Comparison of ENCODE assay signal across 12 cellular contexts in the genomic region with DNA sequence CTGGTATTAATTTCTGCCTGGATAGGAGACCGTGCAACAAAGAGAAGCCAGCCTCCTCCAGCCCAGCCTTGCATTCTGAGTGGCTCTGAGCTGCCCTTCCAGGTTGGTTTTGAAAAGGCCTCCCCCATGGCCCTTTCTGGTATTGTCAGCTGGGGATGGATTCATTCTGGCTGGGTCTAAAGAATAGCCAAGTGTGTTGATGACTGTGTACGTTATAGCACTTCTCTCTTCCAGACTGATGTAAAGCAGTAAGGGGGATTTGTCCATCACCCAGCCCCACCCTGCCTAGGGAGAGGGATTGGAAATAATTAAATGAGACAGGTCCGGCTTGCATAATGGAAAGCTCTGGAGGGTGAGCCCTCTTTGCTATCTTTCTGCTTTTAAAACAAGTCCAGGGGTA.
"Had no signal": no experiment of that assay in that cellular context is flagged by ENCODE, and none has a peak within 500 bp of the region (broad histone marks: within the 10 kb centered on the region; RNA-seq: fewer than 3 reads in every experiment).

No MANE protein-coding gene starts in this region.

- H3K9me3 Mint-ChIP-seq: activated naive CD8-positive, alpha-beta T cell treated with anti-CD3 and anti-CD28 coated beads, Interleukin-2, amount 10 ng/mL, durations not matched to agents 7 days and 5 days; activated T-helper 1 cell treated with anti-CD3 and anti-CD28 coated beads, Interleukin-12 subunit alpha, Interleukin-12 subunit beta, Interleukin-2, Interleukin-4 antibody, amounts not matched to agents 30 ng/mL and 10 ng/mL and 1 ng/mL, durations not matched to agents 14 hours and 24 hours and 36 hours; stimulated activated memory B cell treated with anti-CD40 and anti-IgM and Interleukin-4, amounts not matched to agents 10 μg/mL and 1 μg/mL and 100 μg/mL, for 72 hours; T-helper 1 cell treated with Interleukin-12 subunit alpha and Interleukin-12 subunit beta and Interleukin-4 antibody, amounts not matched to agents 30 μg/mL and 1 μg/mL, for 36 hours; WTC11 had no signal

- H3K27ac ChIP-seq: pancreas, tibial nerve had no signal

- H3K4me3 Mint-ChIP-seq: activated CD8-positive, alpha-beta T cell treated with anti-CD3 and anti-CD28 coated beads, Interleukin-2, amount 10 ng/mL, durations not matched to agents 7 days and 5 days; activated naive CD8-positive, alpha-beta T cell treated with anti-CD3 and anti-CD28 coated beads, Interleukin-2, amount 10 ng/mL, durations not matched to agents 7 days and 5 days; activated T-helper 1 cell treated with anti-CD3 and anti-CD28 coated beads, Interleukin-12 subunit alpha, Interleukin-12 subunit beta, Interleukin-2, Interleukin-4 antibody, amounts not matched to agents 30 ng/mL and 10 ng/mL and 1 ng/mL, durations not matched to agents 14 hours and 24 hours and 36 hours; stimulated activated memory B cell treated with anti-CD40 and anti-IgM and Interleukin-4, amounts not matched to agents 10 μg/mL and 1 μg/mL and 100 μg/mL, for 72 hours; T-helper 1 cell treated with Interleukin-12 subunit alpha and Interleukin-12 subunit beta and Interleukin-4 antibody, amounts not matched to agents 30 μg/mL and 1 μg/mL, for 36 hours; WTC11 had no signal

- DNase-seq: activated CD4-positive, alpha-beta T cell treated with anti-CD3 and anti-CD28 coated beads for 48 hours; activated CD8-positive, alpha-beta memory T cell treated with anti-CD3 and anti-CD28 coated beads, Interleukin-2, amount 50 U/mL, for 48 hours; activated CD8-positive, alpha-beta T cell treated with anti-CD3 and anti-CD28 coated beads, Interleukin-2, amount 10 ng/mL, durations not matched to agents 7 days and 5 days; activated naive CD8-positive, alpha-beta T cell treated with anti-CD3 and anti-CD28 coated beads, Interleukin-2, amount 10 ng/mL, durations not matched to agents 7 days and 5 days; pancreas; stimulated activated CD4-positive, alpha-beta T cell treated with anti-CD3 and anti-CD28 coated beads, Interleukin-2, amount 100 ng/mL, for 48 hours had no signal

- H3K36me3 Mint-ChIP-seq: WTC11 had no signal

- H3K27ac Mint-ChIP-seq: activated CD8-positive, alpha-beta T cell treated with anti-CD3 and anti-CD28 coated beads, Interleukin-2, amount 10 ng/mL, durations not matched to agents 7 days and 5 days; activated naive CD8-positive, alpha-beta T cell treated with anti-CD3 and anti-CD28 coated beads, Interleukin-2, amount 10 ng/mL, durations not matched to agents 7 days and 5 days; stimulated activated memory B cell treated with anti-CD40 and anti-IgM and Interleukin-4, amounts not matched to agents 10 μg/mL and 1 μg/mL and 100 μg/mL, for 72 hours; T-helper 1 cell treated with Interleukin-12 subunit alpha and Interleukin-12 subunit beta and Interleukin-4 antibody, amounts not matched to agents 30 μg/mL and 1 μg/mL, for 36 hours; WTC11 had no signal

- H3K9me3 ChIP-seq: pancreas, tibial nerve had no signal

- H3K27me3 ChIP-seq: pancreas, tibial nerve had no signal

- H3K4me1 ChIP-seq: pancreas had no signal

- H3K27me3 Mint-ChIP-seq: activated naive CD8-positive, alpha-beta T cell treated with anti-CD3 and anti-CD28 coated beads, Interleukin-2, amount 10 ng/mL, durations not matched to agents 7 days and 5 days; stimulated activated memory B cell treated with anti-CD40 and anti-IgM and Interleukin-4, amounts not matched to agents 10 μg/mL and 1 μg/mL and 100 μg/mL, for 72 hours had no signal

- H3K4me3 ChIP-seq: lung, pancreas, tibial nerve had no signal

- ATAC-seq: activated CD8-positive, alpha-beta T cell treated with anti-CD3 and anti-CD28 coated beads, Interleukin-2, amount 10 ng/mL, durations not matched to agents 7 days and 5 days; pancreas; stimulated activated memory B cell treated with anti-CD40 and anti-IgM and Interleukin-4, amounts not matched to agents 10 μg/mL and 1 μg/mL and 100 μg/mL, for 72 hours had no signal
